Comparison of ENCODE assay signal across 10 cellular contexts in genomic region chr1:28971980-28972771, GRCh38. TPM values are rescaled to one million over a fixed set of nuclear protein-coding genes. Genes with fewer than 3 reads are reported as not detected.
DNase-seq lines count a peak whose midpoint lies in the region; ATAC-seq and TF ChIP-seq lines count a peak whose summit lies in the region.
"Had no signal": no experiment of that assay in that cellular context is flagged by ENCODE, and none has a peak within 500 bp of the region (broad histone marks: within the 10 kb centered on the region; RNA-seq: fewer than 3 reads in every experiment).

No MANE protein-coding gene starts in this region.

- BruUV-seq in IMR-90 (replicated peaks; lab: Mats Ljungman, UMichigan) = no TSS peak

- no peak overlapping the region for H3K23ac ChIP-seq in IMR-90 (ENCODE audit: low read depth, low read length)

- no peak for TF ChIP-seq RAD21 in IMR-90 (IDR thresholded peaks at IDR 0.05; ENCODE audit: low read length)

- no peak overlapping the region for H3K56ac ChIP-seq in IMR-90 (ENCODE audit: extremely low read depth, insufficient read depth, low read length)

- in situ Hi-C loops in IMR-90 (cut with MboI; ENCODE audit: low sequenced_read_pairs) = no loop called here

- DNase-seq in AG09309 (ENCODE audit: low read depth) (peak; percentile 85), IMR-90 (peak; percentile 96), adrenal gland (peak; percentile 35 to 83 (median 75)), memory B cell (ENCODE audit: low spot score in 2 of 2) (no peak), endothelial cell (ENCODE audit: low spot score) (no peak), NCI-H345 treated with DMSO at 0.1 percent for 48 hours (lab: John Stamatoyannopoulos, UW; ENCODE audit: unreplicated experiment) (no peak), Ammon's horn (ENCODE audit: low spot score) (no peak), ureter (ENCODE audit: low spot score) (no peak)
- DNase-seq: psoas muscle, T-helper 1 cell had no signal

- peaks cover 21% of the 10 kb centered on the region for H3K4me1 Mint-ChIP-seq in memory B cell
- peaks cover 3% of the 10 kb centered on the region for H3K4me1 Mint-ChIP-seq in endothelial cell (ENCODE audit: unreplicated experiment)

- intact Hi-C loops in IMR-90 (cut with micrococcal nuclease) = loop anchor here (2.0 to 5.0 kb wide), 2 partner anchors 85 to 230 kb away; no protein-coding TSS in a partner anchor
- intact Hi-C loops in adrenal gland (cut with DNase I) = no loop called here

- H3K4me2 ChIP-seq in IMR-90 (ENCODE audit: low read depth, low read length) = peak overlapping the region; percentile 51; the same call in 1 of the 2 replicates

- H3K14ac ChIP-seq in IMR-90 (replicated peaks; ENCODE audit: low read depth, low read length) = no peak overlapping the region

- no peaks in the 10 kb centered on the region for H3K27me3 ChIP-seq in IMR-90 (ENCODE audit: control insufficient read depth, insufficient read depth, low read length)
- no peaks in the 10 kb centered on the region for H3K27me3 ChIP-seq in adrenal gland

- no peak for TF ChIP-seq POLR2A in IMR-90 (IDR thresholded peaks at IDR 0.05; ENCODE audit: low read depth, low read length)
- peak in 1 of 2 donors; percentile 33 for TF ChIP-seq POLR2A in adrenal gland (IDR thresholded peaks at IDR 0.05)

- H3K79me1 ChIP-seq in IMR-90 (ENCODE audit: low read depth in 1 of 2, low read length in 2 of 2) = no peaks in the 10 kb centered on the region

- peak overlapping the region; percentile 71; the same call in 1 of the 2 replicates for H2AK5ac ChIP-seq in IMR-90 (ENCODE audit: low read depth, low read length)

- H4K5ac ChIP-seq in IMR-90 (ENCODE audit: low read depth, low read length) = no peak overlapping the region

- TF ChIP-seq CTCF in AG09309 (IDR thresholded peaks at IDR 0.05; ENCODE audit: control insufficient read depth, insufficient read depth, low read depth, low read length, missing control alignments) (no peak), IMR-90 (conservative IDR thresholded peaks at IDR 0.05; ENCODE audit: low read depth, low read length) (no peak), adrenal gland (IDR thresholded peaks at IDR 0.05) (no peak), endothelial cell (IDR thresholded peaks at IDR 0.05; ENCODE audit: unreplicated experiment) (no peak)

- peak overlapping the region; percentile 53 for H2BK5ac ChIP-seq in IMR-90 (ENCODE audit: low read depth, low read length, poor library complexity, severe bottlenecking)

- H3K4me3 Mint-ChIP-seq in memory B cell (no peak overlapping the region), endothelial cell (ENCODE audit: unreplicated experiment) (no peak overlapping the region)

- H3K4me1 ChIP-seq in IMR-90 (ENCODE audit: control insufficient read depth, insufficient read depth, low read length) = peaks cover 4% of the 10 kb centered on the region
- peaks cover 6 to 8% of the 10 kb centered on the region in 2 donors for H3K4me1 ChIP-seq in adrenal gland (replicated peaks in 1 of 2)
- H3K4me1 ChIP-seq: psoas muscle had no signal

- POLR2A ChIA-PET in IMR-90 (lab: Charles Lee; ENCODE audit: unreplicated experiment) = no interaction called here

- no peak overlapping the region for H2AFZ ChIP-seq in IMR-90 (replicated peaks; ENCODE audit: low read length, poor library complexity)

- H2BK15ac ChIP-seq in IMR-90 (ENCODE audit: low read depth, low read length) = no peak overlapping the region

- peak overlapping the region; percentile 19 for H3K4ac ChIP-seq in IMR-90 (ENCODE audit: low read depth, low read length)

- dilution Hi-C loops in IMR-90 (cut with HindIII; ENCODE audit: low sequenced_read_pairs, unreplicated experiment) = no loop called here

- H3K9ac ChIP-seq in IMR-90 (ENCODE audit: low read depth, low read length) = no peak overlapping the region

- H3K36me3 ChIP-seq in IMR-90 (ENCODE audit: control insufficient read depth, insufficient read depth, low read length) (no peaks in the 10 kb centered on the region), adrenal gland (replicated peaks in 1 of 2) (no peaks in the 10 kb centered on the region)

- H3K9me1 ChIP-seq in IMR-90 (ENCODE audit: insufficient read depth, low read length) = peaks cover 4% of the 10 kb centered on the region; the same call in 1 of the 2 replicates

- no peaks in the 10 kb centered on the region for H3K9me3 Mint-ChIP-seq in memory B cell
- H3K9me3 Mint-ChIP-seq in endothelial cell (ENCODE audit: unreplicated experiment) = no peaks in the 10 kb centered on the region

- H4K91ac ChIP-seq in IMR-90 (ENCODE audit: insufficient read depth, low read depth, low read length) = no peak overlapping the region

- H3K9me3 ChIP-seq in IMR-90 (ENCODE audit: control insufficient read depth, insufficient read depth, low read length) (no peaks in the 10 kb centered on the region), adrenal gland (replicated peaks in 1 of 3) (no peaks in the 10 kb centered on the region)
- H3K9me3 ChIP-seq: psoas muscle had no signal

- H3K27me3 Mint-ChIP-seq in memory B cell (no peaks in the 10 kb centered on the region), endothelial cell (ENCODE audit: unreplicated experiment) (no peaks in the 10 kb centered on the region)

- no peak overlapping the region; a peak in 1 of 4 replicates for H4K8ac ChIP-seq in IMR-90 (ENCODE audit: low read depth in 2 of 2, low read length in 2 of 2)

- no peak overlapping the region for H2AK9ac ChIP-seq in IMR-90 (replicated peaks; ENCODE audit: low read depth, low read length, poor library complexity)

- no peaks in the 10 kb centered on the region for H4K20me1 ChIP-seq in IMR-90 (ENCODE audit: insufficient read depth, low read length)

- peak overlapping the region; percentile 33 for H3K27ac Mint-ChIP-seq in memory B cell
- H3K27ac Mint-ChIP-seq in endothelial cell (ENCODE audit: unreplicated experiment) = no peak overlapping the region

- H3K27ac ChIP-seq in IMR-90 (ENCODE audit: insufficient read depth, low read length) (peak overlapping the region; percentile 61), adrenal gland (peak overlapping the region in 4 of 5 donors; percentile 27 to 76 (median 36))
- H3K27ac ChIP-seq: psoas muscle had no signal

- CTCF ChIA-PET in IMR-90 (lab: Yijun Ruan, JAX) = no interaction called here

- peaks cover 8% of the 10 kb centered on the region for H3K36me3 Mint-ChIP-seq in memory B cell
- no peaks in the 10 kb centered on the region for H3K36me3 Mint-ChIP-seq in endothelial cell (ENCODE audit: low read depth, unreplicated experiment)

- H2BK120ac ChIP-seq in IMR-90 (ENCODE audit: low read depth, low read length) = peak overlapping the region; percentile 50; the same call in 1 of the 2 replicates

- peak overlapping the region; percentile 37; the same call in 1 of the 2 replicates for H2BK20ac ChIP-seq in IMR-90 (ENCODE audit: low read depth, low read length)

- ATAC-seq in IMR-90 (ENCODE audit: low read depth) (peak; percentile 91), memory B cell (ENCODE audit: low read depth) (no peak)

- WGBS in IMR-90 (ENCODE audit: extremely low coverage in 2 of 2, insufficient read length in 1 of 2), 2 experiments = no CpG with 5 or more reads among the region's 9 CpGs
- WGBS in adrenal gland, 4 donors = 65 to 78% (median 69%) methylated on average over 9 of the region's 9 CpGs

- peak overlapping the region; percentile 29; the same call in 1 of the 2 replicates for H3K18ac ChIP-seq in IMR-90 (ENCODE audit: low read depth, low read length)

- no peak overlapping the region for H3K4me3 ChIP-seq in AG09309 (ENCODE audit: control insufficient read depth, low read depth, low read length)
- no peak overlapping the region for H3K4me3 ChIP-seq in IMR-90 (ENCODE audit: insufficient read depth, low read depth, low read length)
- no peak overlapping the region for H3K4me3 ChIP-seq in adrenal gland
- H3K4me3 ChIP-seq: psoas muscle had no signal

TF ChIP-seq in IMR-90, 13 proteins besides CTCF, POLR2A, EP300 and RAD21:
- TF ChIP-seq NFE2L2 (IDR thresholded peaks at IDR 0.05; ENCODE audit: low read depth, low read length) (peak; percentile 80), MXI1 (IDR thresholded peaks at IDR 0.05; ENCODE audit: borderline replicate concordance, low read depth, low read length) (no peak), FOS (IDR thresholded peaks at IDR 0.05; ENCODE audit: low read depth, low read length) (peak; percentile 90), CHD1 (IDR thresholded peaks at IDR 0.05; ENCODE audit: low read depth, low read length) (0 out of 2 replicates have a peak, but pooled peaks have one; percentile 65), SMC3 (IDR thresholded peaks at IDR 0.05; ENCODE audit: low read depth, low read length) (no peak), MAFK (IDR thresholded peaks at IDR 0.05; ENCODE audit: low read depth, low read length) (peak; percentile 76), BHLHE40 (IDR thresholded peaks at IDR 0.05; ENCODE audit: low read depth, low read length) (peak; percentile 89), RFX5 (IDR thresholded peaks at IDR 0.05; ENCODE audit: low read depth, low read length) (no peak; the same call in 1 of the 2 replicates)

RNA-seq across cellular contexts. Expression of gene EPB41, which starts 57.8 kb away (rescaled TPM):
- total RNA-seq in IMR-90 (2012; rRNA removed) (8.1 and 10.0 TPM in 2 replicates), adrenal gland (10 to 100 TPM; 25.5 to 47.8 (median 31.8) TPM), endothelial cell (ENCODE audit: unreplicated experiment) (82.6 TPM), ureter (109 TPM)
- polyA plus RNA-seq in IMR-90 (2012; rRNA removed) (3.1 and 4.6 TPM in 2 replicates), adrenal gland (10 to 100 TPM in 2 of 3 donors, 1 to 10 TPM in 1; 6.6 to 23.8 (median 10.2) TPM)
- polyA plus RNA-seq in IMR-90 (2012; cell fraction: cytosol; rRNA removed) = 1.3 TPM in 2 replicates
- 2.2 and 12.8 TPM in 2 replicates for polyA plus RNA-seq in IMR-90 (2012; cell fraction: nucleus; rRNA removed; ENCODE audit: low replicate concordance)

Comparison
In these comparisons a context has a peak if more than half of its experiments do, and no peak if none do; other contexts are left out.
1. DNase-seq: peak in AG09309 (single experiment), IMR-90 (single experiment) and adrenal gland (7 of 7); none in memory B cell (0 of 2), endothelial cell (single experiment), NCI-H345 treated with DMSO at 0.1 percent for 48 hours (single experiment), Ammon's horn (single experiment) and ureter (single experiment).